Comparison of ENCODE assay signal across 22 cellular contexts in genomic region chr2:29047083-29047840, GRCh38. TPM values are rescaled to one million over a fixed set of nuclear protein-coding genes. Genes with fewer than 3 reads are reported as not detected.
"Had no signal": no experiment of that assay in that cellular context is flagged by ENCODE, and none has a peak within 500 bp of the region (broad histone marks: within the 10 kb centered on the region; RNA-seq: fewer than 3 reads in every experiment).

No MANE protein-coding gene starts in this region.

- DNase-seq: activated CD4-positive, alpha-beta T cell treated with anti-CD3 and anti-CD28 coated beads for 4 hours; activated CD8-positive, alpha-beta memory T cell treated with anti-CD3 and anti-CD28 coated beads, Interleukin-2, amount 50 U/mL, for 4 hours; activated CD8-positive, alpha-beta T cell treated with anti-CD3 and anti-CD28 coated beads, Interleukin-2, amount 10 ng/mL, durations not matched to agents 7 days and 5 days; activated effector memory CD4-positive, alpha-beta T cell treated with anti-CD3 and anti-CD28 coated beads, Interleukin-2, amount 50 U/mL, for 16 hours; activated T-cell treated with anti-CD3 and anti-CD28 coated beads, Interleukin-2, amount 50 U/mL, for 48 hours; hippocampal formation; kidney; left lung; mammary epithelial cell; naive thymus-derived CD8-positive, alpha-beta T cell; occipital lobe; stimulated activated CD4-positive, alpha-beta T cell treated with anti-CD3 and anti-CD28 coated beads, Interleukin-15, amount 100 ng/mL, for 24 hours; stimulated activated CD4-positive, alpha-beta T cell treated with anti-CD3 and anti-CD28 coated beads, Interleukin-4, amount 100 ng/mL, for 1 hour; stimulated activated naive CD4-positive, alpha-beta T cell had no signal

- H3K27me3 ChIP-seq: left lung, tibial nerve, vagina had no signal

- H3K4me3 Mint-ChIP-seq: activated CD8-positive, alpha-beta T cell treated with anti-CD3 and anti-CD28 coated beads, Interleukin-2, amount 10 ng/mL, durations not matched to agents 7 days and 5 days; activated naive CD4-positive, alpha-beta T cell treated with anti-CD3 and anti-CD28 coated beads, Interleukin-2, amount 50 U/mL, for 24 hours; naive thymus-derived CD8-positive, alpha-beta T cell; WTC11 had no signal

- H3K4me1 ChIP-seq: left lung, vagina had no signal

- H3K27ac ChIP-seq: left lung, skin epidermis, tibial nerve, vagina had no signal

- H3K9me3 ChIP-seq: left lung, tibial nerve, vagina had no signal

- H3K36me3 ChIP-seq: left lung, vagina had no signal

- FAIRE-seq: colon, kidney had no signal

- H3K9me3 Mint-ChIP-seq: activated naive CD4-positive, alpha-beta T cell treated with anti-CD3 and anti-CD28 coated beads, Interleukin-2, amount 50 U/mL, for 24 hours; naive thymus-derived CD8-positive, alpha-beta T cell; WTC11 had no signal

- H3K4me3 ChIP-seq: left lung, skin epidermis, tibial nerve, vagina had no signal

- ATAC-seq: activated CD8-positive, alpha-beta T cell treated with anti-CD3 and anti-CD28 coated beads, Interleukin-2, amount 10 ng/mL, durations not matched to agents 7 days and 5 days; esophagus mucosa; left lung; naive thymus-derived CD8-positive, alpha-beta T cell; WTC11 had no signal

- H3K4me1 Mint-ChIP-seq: activated naive CD4-positive, alpha-beta T cell treated with anti-CD3 and anti-CD28 coated beads, Interleukin-2, amount 50 U/mL, for 24 hours had no signal

- H3K36me3 Mint-ChIP-seq: activated naive CD4-positive, alpha-beta T cell treated with anti-CD3 and anti-CD28 coated beads, Interleukin-2, amount 50 U/mL, for 24 hours; naive thymus-derived CD8-positive, alpha-beta T cell; WTC11 had no signal

- H3K27ac Mint-ChIP-seq: activated CD8-positive, alpha-beta T cell treated with anti-CD3 and anti-CD28 coated beads, Interleukin-2, amount 10 ng/mL, durations not matched to agents 7 days and 5 days; activated naive CD4-positive, alpha-beta T cell treated with anti-CD3 and anti-CD28 coated beads, Interleukin-2, amount 50 U/mL, for 24 hours; WTC11 had no signal

- H3K27me3 Mint-ChIP-seq: activated naive CD4-positive, alpha-beta T cell treated with anti-CD3 and anti-CD28 coated beads, Interleukin-2, amount 50 U/mL, for 24 hours had no signal

RNA-seq across cellular contexts. Expression of gene PCARE, which starts 27.1 kb away (rescaled TPM):
- total RNA-seq: activated CD8-positive, alpha-beta T cell treated with anti-CD3 and anti-CD28 coated beads, Interleukin-2, amount 10 ng/mL, durations not matched to agents 7 days and 5 days; kidney; naive thymus-derived CD8-positive, alpha-beta T cell; posterior vena cava; vagina; WTC11 had no signal
- polyA plus RNA-seq: naive thymus-derived CD8-positive, alpha-beta T cell had no signal
